In genomic region chr5:136141561-136141960, GRCh38 we compare ENCODE assay signal across 12 cellular contexts. TPM values are rescaled to one million over a fixed set of nuclear protein-coding genes. Genes with fewer than 3 reads are reported as not detected.
DNase-seq lines count a peak whose midpoint lies in the region; ATAC-seq and TF ChIP-seq lines count a peak whose summit lies in the region.
"Had no signal": no experiment of that assay in that cellular context is flagged by ENCODE, and none has a peak within 500 bp of the region (broad histone marks: within the 10 kb centered on the region; RNA-seq: fewer than 3 reads in every experiment).

No MANE protein-coding gene starts in this region.

- H3K9me3 ChIP-seq in thyroid gland, result no peaks in the 10 kb centered on the region
- H3K9me3 ChIP-seq: mucosa of descending colon, right atrium auricular region had no signal

- H3K27ac ChIP-seq in thyroid gland, result no peak overlapping the region
- H3K27ac ChIP-seq: right atrium auricular region had no signal

- no peak for TF ChIP-seq POLR2A in thyroid gland (IDR thresholded peaks at IDR 0.05)

- ATAC-seq in GM18873 (IDR thresholded peaks at IDR 0.05; ENCODE audit: low FRiP score, unreplicated experiment) (peak; percentile 84), GM21528 (IDR thresholded peaks at IDR 0.05; ENCODE audit: low FRiP score, unreplicated experiment) (peak; percentile 77), HG03095 (IDR thresholded peaks at IDR 0.05; ENCODE audit: unreplicated experiment) (peak; percentile 55)
- peak; percentile 93 for ATAC-seq in activated T-helper 17 cell treated with anti-CD3 and anti-CD28 coated beads, Interleukin-2, amount 50 U/mL, for 72 hours (replicated peaks)
- ATAC-seq: mucosa of descending colon had no signal

- H3K4me3 ChIP-seq in foreskin fibroblast (ENCODE audit: low read depth in 1 of 2, low read length in 2 of 2) (no peak overlapping the region), thyroid gland (replicated peaks in 1 of 3) (no peak overlapping the region)
- H3K4me3 ChIP-seq: mucosa of descending colon, right atrium auricular region had no signal

- peaks cover 15 to 30% of the 10 kb centered on the region in 2 donors for H3K4me1 ChIP-seq in thyroid gland

- no peak overlapping the region for H3K4me3 Mint-ChIP-seq in activated T-helper 17 cell treated with anti-CD3 and anti-CD28 coated beads, Interleukin-2, amount 50 U/mL, for 72 hours

- H3K27me3 Mint-ChIP-seq in activated T-helper 17 cell treated with anti-CD3 and anti-CD28 coated beads, Interleukin-2, amount 50 U/mL, for 72 hours, result no peaks in the 10 kb centered on the region

- H3K9me3 Mint-ChIP-seq in activated T-helper 17 cell treated with anti-CD3 and anti-CD28 coated beads, Interleukin-2, amount 50 U/mL, for 72 hours, result no peaks in the 10 kb centered on the region

- intact Hi-C loops in thyroid gland (cut with DNase I), result no loop called here

- TF ChIP-seq CTCF in foreskin fibroblast (IDR thresholded peaks at IDR 0.05; ENCODE audit: low read depth, low read length), result no peak
- no peak for TF ChIP-seq CTCF in thyroid gland (IDR thresholded peaks at IDR 0.05)

- H3K4me1 Mint-ChIP-seq in activated T-helper 17 cell treated with anti-CD3 and anti-CD28 coated beads, Interleukin-2, amount 50 U/mL, for 72 hours, result peaks cover 13% of the 10 kb centered on the region

- H3K27ac Mint-ChIP-seq in activated T-helper 17 cell treated with anti-CD3 and anti-CD28 coated beads, Interleukin-2, amount 50 U/mL, for 72 hours, result no peak overlapping the region

- no peaks in the 10 kb centered on the region for H3K27me3 ChIP-seq in thyroid gland
- H3K27me3 ChIP-seq: right atrium auricular region had no signal

- no peak for DNase-seq in NCI-H2171 treated with DMSO at 0.1 percent for 48 hours (lab: John Stamatoyannopoulos, UW)
- no peak for DNase-seq in foreskin fibroblast
- DNase-seq in epidermal melanocyte (ENCODE audit: insufficient read length, low spot score), result no peak
- no peak for DNase-seq in thyroid gland
- DNase-seq: activated gamma-delta T cell, hypothalamus, mucosa of descending colon had no signal

- H3K36me3 Mint-ChIP-seq in activated T-helper 17 cell treated with anti-CD3 and anti-CD28 coated beads, Interleukin-2, amount 50 U/mL, for 72 hours (ENCODE audit: low read depth), result no peaks in the 10 kb centered on the region

- H3K36me3 ChIP-seq in thyroid gland, result no peaks in the 10 kb centered on the region
- H3K36me3 ChIP-seq: right atrium auricular region had no signal

RNA-seq across cellular contexts. Expression of gene SMAD5, which starts 8.9 kb away (rescaled TPM):
- total RNA-seq in activated T-helper 17 cell treated with anti-CD3 and anti-CD28 coated beads, Interleukin-2, amount 50 U/mL, for 72 hours, result 10 to 100 TPM; 21.1 to 21.7 TPM
- total RNA-seq in thyroid gland, result 100 to 1,000 TPM in 1 of 4 donors, 10 to 100 TPM in 3; 51.8 to 122 (median 63.3) TPM

RNA-seq across cellular contexts. Expression of gene SMIM32, which starts 51.4 kb away (rescaled TPM):
- not detected for total RNA-seq in activated T-helper 17 cell treated with anti-CD3 and anti-CD28 coated beads, Interleukin-2, amount 50 U/mL, for 72 hours
- total RNA-seq in thyroid gland, result under 1 TPM in 1 of 4 donors, not detected in 3; 0.44 TPM
- total RNA-seq: right atrium auricular region had no signal
